In the genomic region with DNA sequence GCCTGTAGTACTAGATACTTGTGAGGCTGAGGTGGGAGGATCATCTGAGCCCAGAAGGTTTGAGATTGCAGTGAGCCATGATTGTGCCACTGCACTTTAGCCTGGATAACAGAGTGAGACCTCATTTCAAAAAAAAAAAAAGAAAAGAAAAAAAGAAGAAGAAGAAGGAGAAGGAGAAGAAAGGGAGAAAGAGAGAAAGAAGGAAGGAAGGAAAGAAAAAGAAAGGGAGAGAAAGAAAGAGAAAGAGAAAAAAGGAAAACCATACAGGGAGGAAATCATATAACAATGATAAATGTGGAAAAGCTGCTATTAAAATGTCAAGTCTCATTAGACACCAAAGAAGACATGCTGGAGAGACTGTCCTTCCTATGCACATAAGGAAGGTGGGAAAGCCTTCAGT, we compare ENCODE assay signal across 8 cellular contexts.
"Had no signal": no experiment of that assay in that cellular context is flagged by ENCODE, and none has a peak within 500 bp of the region (broad histone marks: within the 10 kb centered on the region; RNA-seq: fewer than 3 reads in every experiment).

No MANE protein-coding gene starts in this region.

- H3K27ac ChIP-seq: KMS-11 had no signal

- FAIRE-seq: HTR-8/SVneo had no signal

- H3K9ac ChIP-seq: KMS-11 had no signal

- DNase-seq: GOT3, H7, HCEC 1CT, IMR-90, Kasumi-1, KBM-7 had no signal

- H3K4me2 ChIP-seq: KMS-11 had no signal
